Comparison of ENCODE assay signal across 23 cellular contexts in the genomic region with DNA sequence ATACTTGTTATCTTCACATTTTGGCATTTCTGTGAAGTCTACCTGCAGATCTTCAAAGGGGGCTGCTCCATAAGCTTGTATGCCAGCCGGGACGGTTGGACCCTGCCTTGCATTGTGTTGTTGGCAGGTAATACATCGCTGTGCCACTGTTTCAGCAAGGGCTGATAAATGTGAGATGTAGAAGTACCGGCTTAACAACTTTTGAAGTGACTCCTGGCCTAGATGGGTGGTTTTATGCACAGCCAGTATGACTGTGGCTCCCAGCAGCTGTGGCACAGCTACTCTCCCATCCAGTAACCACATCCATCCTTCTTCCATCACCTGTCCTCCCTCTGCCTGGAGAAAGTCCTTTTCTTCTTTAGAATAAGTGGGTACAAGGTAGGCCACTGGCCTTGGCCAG. TPM values are rescaled to one million over a fixed set of nuclear protein-coding genes. Genes with fewer than 3 reads are reported as not detected.
DNase-seq lines count a peak whose midpoint lies in the region; ATAC-seq, FAIRE-seq and TF ChIP-seq lines count a peak whose summit lies in the region.
"Had no signal": no experiment of that assay in that cellular context is flagged by ENCODE, and none has a peak within 500 bp of the region (broad histone marks: within the 10 kb centered on the region; RNA-seq: fewer than 3 reads in every experiment).

No MANE protein-coding gene starts in this region.

- H3K23ac ChIP-seq in trophoblast cell (ENCODE audit: low read length): no peak overlapping the region

- H3K4me1 ChIP-seq in liver (ENCODE audit: control insufficient read depth in 4 of 4, insufficient read depth in 4 of 4, low read length in 3 of 4) (no peaks in the 10 kb centered on the region), HepG2 (ENCODE audit: insufficient read depth, low read length) (no peaks in the 10 kb centered on the region), adipocyte (ENCODE audit: control insufficient read depth, insufficient read depth, low read length) (no peaks in the 10 kb centered on the region), trophoblast cell (ENCODE audit: control insufficient read depth in 1 of 2, insufficient read depth in 2 of 2, low read length in 2 of 2) (no peaks in the 10 kb centered on the region), uterus (no peaks in the 10 kb centered on the region)

- peaks cover 45% of the 10 kb centered on the region for H3K36me3 Mint-ChIP-seq in MCF 10A (ENCODE audit: insufficient read depth, unreplicated experiment)

- TF ChIP-seq CTCF in liver (IDR thresholded peaks at IDR 0.05; ENCODE audit: low read depth, low read length, missing input control): no peak
- TF ChIP-seq CTCF in HepG2 (CRISPR knock-in tag; IDR thresholded peaks at IDR 0.05): no peak
- TF ChIP-seq CTCF in uterus (IDR thresholded peaks at IDR 0.05): no peak
- TF ChIP-seq CTCF in MCF 10A (IDR thresholded peaks at IDR 0.05; ENCODE audit: unreplicated experiment): no peak

- FAIRE-seq in HepG2 (lab: Jason Lieb, UNC): no peak
- FAIRE-seq: A204.1, D721Med, GM12878, GM19239, H1 had no signal

- H3K27ac Mint-ChIP-seq in MCF 10A (ENCODE audit: low read depth, unreplicated experiment): no peak overlapping the region
- H3K27ac Mint-ChIP-seq: B cell; CD8-positive, alpha-beta memory T cell had no signal

- H4K91ac ChIP-seq in trophoblast cell (ENCODE audit: low read depth, low read length): no peak overlapping the region

- no peaks in the 10 kb centered on the region for H3K79me1 ChIP-seq in trophoblast cell (ENCODE audit: low read length)

- H4K8ac ChIP-seq in trophoblast cell (ENCODE audit: low read depth, low read length): no peak overlapping the region

- no peak overlapping the region for H3K4me3 Mint-ChIP-seq in MCF 10A (ENCODE audit: unreplicated experiment)
- H3K4me3 Mint-ChIP-seq: B cell; CD8-positive, alpha-beta memory T cell had no signal

- BruUV-seq in HepG2 (replicated peaks; lab: Mats Ljungman, UMichigan) (no TSS peak), MCF 10A (replicated peaks; lab: Mats Ljungman, UMichigan) (no TSS peak)

- no peak overlapping the region for H2BK5ac ChIP-seq in trophoblast cell (ENCODE audit: low read depth, low read length, poor library complexity)

- H3K18ac ChIP-seq in trophoblast cell (ENCODE audit: low read length): no peak overlapping the region

- TF ChIP-seq POLR2A in HepG2 (IDR thresholded peaks at IDR 0.05; ENCODE audit: insufficient read depth in 1 of 2, low read depth in 2 of 2, low read length in 2 of 2) (no peak), uterus (IDR thresholded peaks at IDR 0.05) (no peak)

- no peaks in the 10 kb centered on the region; the same call in 1 of the 2 replicates for H4K20me1 ChIP-seq in HepG2 (ENCODE audit: insufficient read depth, low read length)

- H3K4ac ChIP-seq in trophoblast cell (ENCODE audit: low read depth, low read length): no peak overlapping the region

- no peak overlapping the region for H2AK5ac ChIP-seq in trophoblast cell (ENCODE audit: low read length)

- H4K12ac ChIP-seq in trophoblast cell (ENCODE audit: low read depth, low read length): no peak overlapping the region

- H3K79me2 ChIP-seq in HepG2 (ENCODE audit: insufficient read depth, low read length) (peaks cover 22% of the 10 kb centered on the region), trophoblast cell (ENCODE audit: control insufficient read depth, insufficient read depth, low read length, poor library complexity) (no peaks in the 10 kb centered on the region)

- H2BK12ac ChIP-seq in trophoblast cell (ENCODE audit: low read length): no peak overlapping the region

- TF ChIP-seq RAD21 in liver (IDR thresholded peaks at IDR 0.05) (no peak), HepG2 (CRISPR knock-in tag; IDR thresholded peaks at IDR 0.05) (no peak)

- H3K14ac ChIP-seq in trophoblast cell (ENCODE audit: low read length): no peak overlapping the region

- H3K9me3 ChIP-seq in liver (ENCODE audit: control insufficient read depth in 4 of 4, low read length in 3 of 4): peaks cover 55 to 87% (median 79%) of the 10 kb centered on the region in 4 donors
- peaks cover 33% of the 10 kb centered on the region for H3K9me3 ChIP-seq in HepG2 (ENCODE audit: low read length)
- H3K9me3 ChIP-seq in adipocyte (ENCODE audit: control insufficient read depth, low read length): peaks cover 80% of the 10 kb centered on the region
- peaks cover 41% of the 10 kb centered on the region for H3K9me3 ChIP-seq in trophoblast cell (ENCODE audit: insufficient read depth, low read depth, low read length)
- H3K9me3 ChIP-seq in uterus: peaks cover 7 to 96% of the 10 kb centered on the region in 2 donors

- H3K4me3 ChIP-seq in liver (ENCODE audit: low read depth in 1 of 3, low read length in 3 of 3): peak overlapping the region in 2 of 3 donors; percentile 64 to 73
- no peak overlapping the region for H3K4me3 ChIP-seq in HepG2 (replicated peaks in 1 of 3; ENCODE audit: insufficient read depth in 1 of 3, low read depth in 2 of 3, low read length in 3 of 3)
- H3K4me3 ChIP-seq in adipocyte (ENCODE audit: low read length): peak overlapping the region; percentile 39
- no peak overlapping the region for H3K4me3 ChIP-seq in trophoblast cell (ENCODE audit: low read depth, low read length)
- no peak overlapping the region for H3K4me3 ChIP-seq in uterus
- H3K4me3 ChIP-seq: GM12878, GM23248 had no signal

- H3K27ac ChIP-seq in liver (ENCODE audit: low read depth in 1 of 2, low read length in 2 of 2) (no peak overlapping the region), HepG2 (ENCODE audit: extremely low read length, insufficient read depth, low read length) (no peak overlapping the region), trophoblast cell (ENCODE audit: low read depth, low read length) (no peak overlapping the region), uterus (no peak overlapping the region)
- H3K27ac ChIP-seq: 22Rv1, GM23248 had no signal

- no peak overlapping the region for H3K9ac ChIP-seq in liver (ENCODE audit: low read depth in 1 of 2, low read length in 2 of 2)
- H3K9ac ChIP-seq in HepG2 (ENCODE audit: insufficient read depth, low read depth, low read length): no peak overlapping the region
- H3K9ac ChIP-seq in adipocyte (ENCODE audit: low read length): no peak overlapping the region
- H3K9ac ChIP-seq in trophoblast cell (ENCODE audit: low read length): no peak overlapping the region
- H3K9ac ChIP-seq: GM23248 had no signal

- WGBS in liver: 87% methylated on average over 4 of the region's 4 CpGs
- WGBS in HepG2 (ENCODE audit: low lambda C conversion rate): 100% methylated on average over 4 of the region's 4 CpGs
- WGBS in trophoblast cell (ENCODE audit: extremely low coverage, insufficient coverage, insufficient read length): no CpG with 5 or more reads among the region's 4 CpGs

- H3K4me2 ChIP-seq in HepG2 (ENCODE audit: low read depth, low read length): no peak overlapping the region
- H3K4me2 ChIP-seq in trophoblast cell (ENCODE audit: low read length): no peak overlapping the region

- H3K27me3 ChIP-seq in liver (ENCODE audit: control insufficient read depth in 4 of 4, insufficient read depth in 4 of 4, low read length in 3 of 4): no peaks in the 10 kb centered on the region
- no peaks in the 10 kb centered on the region for H3K27me3 ChIP-seq in HepG2 (ENCODE audit: control insufficient read depth in 1 of 2, insufficient read depth in 2 of 2, low read length in 2 of 2)
- H3K27me3 ChIP-seq in adipocyte (replicated peaks; ENCODE audit: control insufficient read depth, insufficient read depth, low read length): no peaks in the 10 kb centered on the region
- H3K27me3 ChIP-seq in trophoblast cell (ENCODE audit: insufficient read depth, low read length): no peaks in the 10 kb centered on the region
- no peaks in the 10 kb centered on the region for H3K27me3 ChIP-seq in uterus

- H2AFZ ChIP-seq in HepG2 (ENCODE audit: low read length) (no peak overlapping the region), trophoblast cell (ENCODE audit: insufficient read depth, low read length, poor library complexity) (no peak overlapping the region)
- H2AFZ ChIP-seq: GM23248 had no signal

- no peak for ATAC-seq in HepG2
- ATAC-seq in HG02642 (IDR thresholded peaks at IDR 0.05; ENCODE audit: poor library complexity, unreplicated experiment): no peak
- ATAC-seq: GM12878 had no signal

- in situ Hi-C loops in HepG2 (cut with HindIII; ENCODE audit: extremely low pct_ligation_motif_present, low pct_unique_long_range_greater_than_20kb): no loop called here

- H3K36me3 ChIP-seq in liver (ENCODE audit: control insufficient read depth in 4 of 4, insufficient read depth in 3 of 4, low read depth in 1 of 4, low read length in 3 of 4) (peaks cover 12 to 78% (median 76%) of the 10 kb centered on the region in 4 donors), HepG2 (replicated peaks in 1 of 2; ENCODE audit: control insufficient read depth in 1 of 2, insufficient read depth in 2 of 2, low read length in 2 of 2) (peaks cover 17 to 59% of the 10 kb centered on the region in 2 experiments), adipocyte (ENCODE audit: control insufficient read depth, insufficient read depth, low read length, severe bottlenecking) (peaks cover 69% of the 10 kb centered on the region), trophoblast cell (ENCODE audit: control insufficient read depth in 1 of 2, insufficient read depth in 2 of 2, low read length in 2 of 2) (peaks cover 28 to 39% of the 10 kb centered on the region in 2 experiments), uterus (no peaks in the 10 kb centered on the region)

- peaks cover 28% of the 10 kb centered on the region for H3K9me3 Mint-ChIP-seq in MCF 10A (ENCODE audit: unreplicated experiment)

- POLR2A ChIA-PET in HepG2 (lab: Yijun Ruan, JAX): no interaction called here
- POLR2A ChIA-PET in MCF 10A (lab: Yijun Ruan, JAX): no interaction called here

- no peaks in the 10 kb centered on the region for H3K4me1 Mint-ChIP-seq in MCF 10A (ENCODE audit: insufficient read depth, unreplicated experiment)
- H3K4me1 Mint-ChIP-seq: B cell had no signal

- no peak overlapping the region for H2BK120ac ChIP-seq in trophoblast cell (ENCODE audit: insufficient read depth, low read length, poor library complexity)

- TF ChIP-seq EP300 in HepG2 (IDR thresholded peaks at IDR 0.05; ENCODE audit: low read depth in 2 of 2, low read length in 2 of 2) (no peak), HepG2 (CRISPR knock-in tag; IDR thresholded peaks at IDR 0.05; ENCODE audit: borderline replicate concordance) (no peak)

- CTCF ChIA-PET in HepG2 (lab: Yijun Ruan, JAX; ENCODE audit: low intra/inter-chr PET ratio, low total read pairs): no interaction called here
- CTCF ChIA-PET in MCF 10A (lab: Yijun Ruan, JAX): interaction anchor here (0.6 to 2.5 kb wide), 2 partner anchors 20 to 141 kb away, joined by 3 to 10 read pairs; partner anchors contain the start of gene ZNF700

- no peaks in the 10 kb centered on the region for H3K27me3 Mint-ChIP-seq in MCF 10A (ENCODE audit: insufficient read depth, unreplicated experiment)
- H3K27me3 Mint-ChIP-seq: B cell; CD8-positive, alpha-beta memory T cell had no signal

- no peak for DNase-seq in HepG2 (ENCODE audit: low spot score)
- no peak for DNase-seq in adipocyte (ENCODE audit: low read depth)
- DNase-seq in trophoblast cell: peak; percentile 53 to 67
- DNase-seq in uterus: no peak
- DNase-seq in MCF 10A (ENCODE audit: unreplicated experiment): no peak
- DNase-seq: C1 segment of cervical spinal cord; CD8-positive, alpha-beta memory T cell; DMS 273 treated with DMSO at 0.1 percent for 48 hours; DMS79; EL; GDM1; GM23248; H7; HCEC 1CT had no signal

- intact Hi-C loops in HepG2 (cut with micrococcal nuclease; ENCODE audit: unreplicated experiment): no loop called here
- intact Hi-C loops in uterus (cut with DNase I; ENCODE audit: low total_unique reads): no loop called here
- intact Hi-C loops in MCF 10A (cut with micrococcal nuclease): no loop called here

RNA-seq across cellular contexts. Expression of gene ZNF700, which starts 19.7 kb away (rescaled TPM):
- total RNA-seq in liver (10 to 100 TPM in 1 of 2 donors, 1 to 10 TPM in 1; 8.9 to 13.7 TPM), HepG2 (2016; rRNA removed; fragmentation: Illumina TruSeq; extraction: Trizol) (12.8 and 16.5 TPM in 2 replicates), uterus (10 to 100 TPM in 3 of 4 donors, 1 to 10 TPM in 1; 9.7 to 21.2 (median 17.7) TPM), MCF 10A (2022) (5.6 and 5.9 TPM in 2 replicates)
- polyA plus RNA-seq in liver (1 to 10 TPM; 3.1 to 4.5 TPM), HepG2 (2011; rRNA removed) (4.5 and 6.0 TPM in 2 replicates)
- total RNA-seq in HepG2 (2016; cell fraction: cytosol; rRNA removed; fragmentation: Illumina TruSeq; extraction: Trizol; ENCODE audit: low read depth): 1.8 and 2.2 TPM in 2 replicates
- total RNA-seq in HepG2 (2016; cell fraction: insoluble cytoplasmic fraction; rRNA removed; fragmentation: Illumina TruSeq; extraction: Trizol): 12.7 and 16.3 TPM in 2 replicates
- total RNA-seq in HepG2 (2016; cell fraction: membrane; rRNA removed; fragmentation: Illumina TruSeq; extraction: Trizol): 4.7 and 6.4 TPM in 2 replicates
- 12.4 and 15.3 TPM in 2 replicates for total RNA-seq in HepG2 (2016; cell fraction: nucleus; rRNA removed; fragmentation: Illumina TruSeq; extraction: Trizol)
- 1.4 and 2.3 TPM in 2 replicates for polyA plus RNA-seq in HepG2 (2011; cell fraction: cytosol; rRNA removed)
- polyA plus RNA-seq in HepG2 (2011; cell fraction: nucleus; rRNA removed): 5.8 and 7.8 TPM in 2 replicates
- polyA plus RNA-seq in HepG2 (2012): 4.5 and 5.9 TPM in 2 replicates
- polyA plus RNA-seq in HepG2 (2016; cell fraction: cytosol; fragmentation: Illumina TruSeq; extraction: Trizol; ENCODE audit: low read depth): 0.33 and 0.34 TPM in 2 replicates
- 7.7 and 8.5 TPM in 2 replicates for polyA plus RNA-seq in HepG2 (2016; cell fraction: insoluble cytoplasmic fraction; fragmentation: Illumina TruSeq; extraction: Trizol; ENCODE audit: low read depth)
- 0.97 and 1.1 TPM in 2 replicates for polyA plus RNA-seq in HepG2 (2016; cell fraction: membrane; fragmentation: Illumina TruSeq; extraction: Trizol; ENCODE audit: low read depth)
- polyA plus RNA-seq in HepG2 (2016; cell fraction: nucleus; fragmentation: Illumina TruSeq; extraction: Trizol; ENCODE audit: insufficient read depth, low read depth): 42.0 and 43.2 TPM in 2 replicates
- polyA minus RNA-seq in HepG2 (2011; rRNA and poly(A)+ RNA removed; ENCODE audit: low replicate concordance): 1.4 and 2.1 TPM in 2 replicates
- polyA minus RNA-seq in HepG2 (2011; cell fraction: cytosol; rRNA and poly(A)+ RNA removed): 4.2 and 5.5 TPM in 2 replicates
- 8.4 and 11.4 TPM in 2 replicates for polyA minus RNA-seq in HepG2 (2011; cell fraction: nucleus; rRNA and poly(A)+ RNA removed)
- 4.1 and 4.2 TPM in 2 replicates for polyA plus RNA-seq in trophoblast cell (2013)

RNA-seq across cellular contexts. Expression of gene ZNF763, which starts 20.2 kb away (rescaled TPM):
- total RNA-seq in liver (1 to 10 TPM; 1.3 TPM), HepG2 (2016; rRNA removed; fragmentation: Illumina TruSeq; extraction: Trizol) (0.42 and 0.49 TPM in 2 replicates), uterus (1 to 10 TPM in 3 of 4 donors, under 1 TPM in 1; 0.88 to 6.0 (median 1.7) TPM), MCF 10A (2022) (0.23 and 0.25 TPM in 2 replicates)
- polyA plus RNA-seq in liver (under 1 TPM; 0.31 to 0.54 TPM), HepG2 (2011; rRNA removed) (0.08 and 0.16 TPM in 2 replicates)
- 0.20 and 0.26 TPM in 2 replicates for total RNA-seq in HepG2 (2016; cell fraction: cytosol; rRNA removed; fragmentation: Illumina TruSeq; extraction: Trizol; ENCODE audit: low read depth)
- total RNA-seq in HepG2 (2016; cell fraction: insoluble cytoplasmic fraction; rRNA removed; fragmentation: Illumina TruSeq; extraction: Trizol): 0.31 and 0.74 TPM in 2 replicates
- 0.31 and 0.40 TPM in 2 replicates for total RNA-seq in HepG2 (2016; cell fraction: membrane; rRNA removed; fragmentation: Illumina TruSeq; extraction: Trizol)
- total RNA-seq in HepG2 (2016; cell fraction: nucleus; rRNA removed; fragmentation: Illumina TruSeq; extraction: Trizol): 0.78 and 0.93 TPM in 2 replicates
- polyA plus RNA-seq in HepG2 (2011; cell fraction: cytosol; rRNA removed): 0.03 and 0.17 TPM in 2 replicates
- polyA plus RNA-seq in HepG2 (2011; cell fraction: nucleus; rRNA removed): 0.10 and 0.84 TPM in 2 replicates
- polyA plus RNA-seq in HepG2 (2012): 0.20 and 0.34 TPM in 2 replicates
- polyA plus RNA-seq in HepG2 (2016; cell fraction: cytosol; fragmentation: Illumina TruSeq; extraction: Trizol; ENCODE audit: low read depth): not detected in 2 replicates
- 0.44 and 0.47 TPM in 2 replicates for polyA plus RNA-seq in HepG2 (2016; cell fraction: insoluble cytoplasmic fraction; fragmentation: Illumina TruSeq; extraction: Trizol; ENCODE audit: low read depth)
- polyA plus RNA-seq in HepG2 (2016; cell fraction: membrane; fragmentation: Illumina TruSeq; extraction: Trizol; ENCODE audit: low read depth): 0.19 and 0.21 TPM in 2 replicates
- 1.7 and 2.4 TPM in 2 replicates for polyA plus RNA-seq in HepG2 (2016; cell fraction: nucleus; fragmentation: Illumina TruSeq; extraction: Trizol; ENCODE audit: insufficient read depth, low read depth)
- 0.32 TPM in 1 of 2 replicates, not detected in the other for polyA minus RNA-seq in HepG2 (2011; rRNA and poly(A)+ RNA removed; ENCODE audit: low replicate concordance)
- polyA minus RNA-seq in HepG2 (2011; cell fraction: cytosol; rRNA and poly(A)+ RNA removed): not detected in 2 replicates
- 0.64 and 0.87 TPM in 2 replicates for polyA minus RNA-seq in HepG2 (2011; cell fraction: nucleus; rRNA and poly(A)+ RNA removed)
- 1.9 and 2.1 TPM in 2 replicates for polyA plus RNA-seq in trophoblast cell (2013)
- total RNA-seq: H7 had no signal

RNA-seq across cellular contexts. Expression of gene ZNF69, which starts 57.1 kb away (rescaled TPM):
- 10 to 100 TPM; 11.8 to 12.0 TPM for total RNA-seq in liver
- 1 to 10 TPM; 2.5 to 5.9 TPM for polyA plus RNA-seq in liver
- total RNA-seq in HepG2 (2016; rRNA removed; fragmentation: Illumina TruSeq; extraction: Trizol): 21.0 and 35.5 TPM in 2 replicates
- 5.9 and 6.2 TPM in 2 replicates for total RNA-seq in HepG2 (2016; cell fraction: cytosol; rRNA removed; fragmentation: Illumina TruSeq; extraction: Trizol; ENCODE audit: low read depth)
- 20.7 and 33.8 TPM in 2 replicates for total RNA-seq in HepG2 (2016; cell fraction: insoluble cytoplasmic fraction; rRNA removed; fragmentation: Illumina TruSeq; extraction: Trizol)
- total RNA-seq in HepG2 (2016; cell fraction: membrane; rRNA removed; fragmentation: Illumina TruSeq; extraction: Trizol): 11.2 and 12.9 TPM in 2 replicates
- total RNA-seq in HepG2 (2016; cell fraction: nucleus; rRNA removed; fragmentation: Illumina TruSeq; extraction: Trizol): 20.8 and 24.9 TPM in 2 replicates
- 8.5 and 9.6 TPM in 2 replicates for polyA plus RNA-seq in HepG2 (2011; rRNA removed)
- polyA plus RNA-seq in HepG2 (2011; cell fraction: cytosol; rRNA removed): 5.9 and 8.3 TPM in 2 replicates
- 8.8 and 12.0 TPM in 2 replicates for polyA plus RNA-seq in HepG2 (2011; cell fraction: nucleus; rRNA removed)
- 7.2 and 8.5 TPM in 2 replicates for polyA plus RNA-seq in HepG2 (2012)
- 3.0 and 3.6 TPM in 2 replicates for polyA plus RNA-seq in HepG2 (2016; cell fraction: cytosol; fragmentation: Illumina TruSeq; extraction: Trizol; ENCODE audit: low read depth)
- 13.0 and 13.9 TPM in 2 replicates for polyA plus RNA-seq in HepG2 (2016; cell fraction: insoluble cytoplasmic fraction; fragmentation: Illumina TruSeq; extraction: Trizol; ENCODE audit: low read depth)
- polyA plus RNA-seq in HepG2 (2016; cell fraction: membrane; fragmentation: Illumina TruSeq; extraction: Trizol; ENCODE audit: low read depth): 4.0 and 4.6 TPM in 2 replicates
- 42.0 and 46.3 TPM in 2 replicates for polyA plus RNA-seq in HepG2 (2016; cell fraction: nucleus; fragmentation: Illumina TruSeq; extraction: Trizol; ENCODE audit: insufficient read depth, low read depth)
- polyA minus RNA-seq in HepG2 (2011; rRNA and poly(A)+ RNA removed; ENCODE audit: low replicate concordance): 8.7 TPM in 1 of 2 replicates, not detected in the other
- polyA minus RNA-seq in HepG2 (2011; cell fraction: cytosol; rRNA and poly(A)+ RNA removed): 16.4 and 17.4 TPM in 2 replicates
- polyA minus RNA-seq in HepG2 (2011; cell fraction: nucleus; rRNA and poly(A)+ RNA removed): 40.6 and 49.9 TPM in 2 replicates
- 11.1 and 11.2 TPM in 2 replicates for polyA plus RNA-seq in trophoblast cell (2013)
- total RNA-seq in uterus: 10 to 100 TPM in 2 of 4 donors, 1 to 10 TPM in 2; 1.2 to 16.1 (median 10.7) TPM
- not detected in 2 replicates for total RNA-seq in MCF 10A (2022)

Comparison
In these comparisons a context has a peak if more than half of its experiments do, and no peak if none do; other contexts are left out.
1. H3K4me3 ChIP-seq: peak in liver (2 of 3) and adipocyte (single experiment); none in HepG2 (0 of 3), trophoblast cell (single experiment) and uterus (0 of 2).
2. DNase-seq: peak in trophoblast cell (2 of 2); none in HepG2 (single experiment), adipocyte (single experiment), uterus (0 of 2) and MCF 10A (single experiment).